25 cellular contexts compared by ENCODE assay signal in genomic region chr2:76998713-76999112, GRCh38.
A peak's percentile ranks its signal among the peaks of the same experiment; 100 is the strongest.
DNase-seq lines count a peak whose midpoint lies in the region; ATAC-seq, FAIRE-seq and TF ChIP-seq lines count a peak whose summit lies in the region.
"Had no signal": no experiment of that assay in that cellular context is flagged by ENCODE, and none has a peak within 500 bp of the region (broad histone marks: within the 10 kb centered on the region; RNA-seq: fewer than 3 reads in every experiment).

No MANE protein-coding gene starts in this region.

- H3K27ac ChIP-seq in RWPE2 (ENCODE audit: poor library complexity, severe bottlenecking) (no peak overlapping the region), mesendoderm (ENCODE audit: low read depth, low read length) (no peak overlapping the region)
- H3K27ac ChIP-seq: tibial artery had no signal

- no peak overlapping the region for H3K18ac ChIP-seq in mesendoderm (ENCODE audit: low read length)

- no peak overlapping the region for H3K23ac ChIP-seq in mesendoderm (ENCODE audit: low read length)

- H3K4me1 ChIP-seq in RWPE2 (ENCODE audit: insufficient read depth, poor library complexity, severe bottlenecking) (peaks cover 27% of the 10 kb centered on the region), mesendoderm (ENCODE audit: control insufficient read depth, low read depth, low read length) (no peaks in the 10 kb centered on the region)
- H3K4me1 ChIP-seq: HAP-1, tibial artery had no signal

- no peak overlapping the region for H2AK5ac ChIP-seq in mesendoderm (ENCODE audit: low read length)

- H3K27me3 ChIP-seq in RWPE2 (ENCODE audit: insufficient read depth, poor library complexity, severe bottlenecking) (no peaks in the 10 kb centered on the region), mesendoderm (ENCODE audit: insufficient read depth, low read length, poor library complexity) (no peaks in the 10 kb centered on the region)
- H3K27me3 ChIP-seq: tibial artery had no signal

- no peaks in the 10 kb centered on the region for H3K36me3 ChIP-seq in RWPE2 (ENCODE audit: low read depth)
- H3K36me3 ChIP-seq in mesendoderm (ENCODE audit: control insufficient read depth, insufficient read depth, low read length) = no peaks in the 10 kb centered on the region
- H3K36me3 ChIP-seq: HAP-1, tibial artery had no signal

- no peak overlapping the region for H2BK5ac ChIP-seq in mesendoderm (ENCODE audit: low read length)

- H2BK120ac ChIP-seq in mesendoderm (ENCODE audit: low read depth, low read length) = no peak overlapping the region

- no peak for FAIRE-seq in HTR-8/SVneo (lab: Jason Lieb, UNC)
- FAIRE-seq: colon, GM12892 had no signal

- no peak overlapping the region for H4K5ac ChIP-seq in mesendoderm (ENCODE audit: low read length)

- H3K79me1 ChIP-seq in mesendoderm (ENCODE audit: low read length) = no peaks in the 10 kb centered on the region

- H3K79me2 ChIP-seq in mesendoderm (ENCODE audit: control insufficient read depth, insufficient read depth, low read length) = no peaks in the 10 kb centered on the region

- no peak overlapping the region for H3K4me3 ChIP-seq in RWPE2 (ENCODE audit: severe bottlenecking)
- H3K4me3 ChIP-seq in mesendoderm (ENCODE audit: low read length) = no peak overlapping the region
- H3K4me3 ChIP-seq: HAP-1, tibial artery had no signal

- ATAC-seq in RWPE2 (ENCODE audit: low read depth) = peak; percentile 72
- peak; percentile 28 for ATAC-seq in esophagus mucosa
- ATAC-seq: activated CD4-positive, CD25-positive, alpha-beta regulatory T cell treated with anti-CD3 and anti-CD28 coated beads, Interleukin-2, amount 50 U/mL, for 24 hours; activated CD8-positive, alpha-beta T cell treated with anti-CD3 and anti-CD28 coated beads, Interleukin-2, amount 10 ng/mL, durations not matched to agents 7 days and 5 days; stimulated activated naive CD8-positive, alpha-beta T cell treated with anti-CD3 and anti-CD28 coated beads, Interleukin-15, Interleukin-2, amounts not matched to agents 100 U/mL and 50 U/mL, for 24 hours had no signal

- H3K9me3 ChIP-seq in RWPE2 (ENCODE audit: severe bottlenecking) = no peaks in the 10 kb centered on the region
- H3K9me3 ChIP-seq: HAP-1, tibial artery had no signal

- DNase-seq in COLO668 (lab: John Stamatoyannopoulos, UW; ENCODE audit: unreplicated experiment) = peak; percentile 10
- DNase-seq in HTR-8/SVneo (ENCODE audit: insufficient read length, low spot score) = peak; percentile 3
- DNase-seq in RWPE2 (ENCODE audit: low spot score) = no peak
- no peak for DNase-seq in NCI-H69 (lab: John Stamatoyannopoulos, UW)
- no peak for DNase-seq in mesendoderm
- DNase-seq in NCI-H446 treated with DMSO at 0.1 percent for 48 hours (lab: John Stamatoyannopoulos, UW) = no peak
- DNase-seq in SIG-M5 treated with dmso at 0.1 percent for 504 hours (lab: John Stamatoyannopoulos, UW; ENCODE audit: unreplicated experiment) = no peak
- DNase-seq: activated CD8-positive, alpha-beta T cell treated with anti-CD3 and anti-CD28 coated beads, Interleukin-2, amount 10 ng/mL, durations not matched to agents 7 days and 5 days; activated naive CD4-positive, alpha-beta T cell treated with anti-CD3 and anti-CD28 coated beads, Interleukin-2, amount 50 U/mL, for 16 hours; activated T-cell treated with anti-CD3 and anti-CD28 coated beads, Interleukin-2, amount 50 U/mL, for 1 hour; aorta; CD4-positive, alpha-beta T cell; foreskin melanocyte; hypothalamus; islet precursor cell; Kasumi-1; NCI-H2171; stimulated activated CD4-positive, alpha-beta T cell treated with anti-CD3 and anti-CD28 coated beads, Interleukin-4, amount 100 ng/mL, for 1 hour; stimulated activated naive CD8-positive, alpha-beta T cell treated with anti-CD3 and anti-CD28 coated beads, Interleukin-15, Interleukin-2, amounts not matched to agents 100 U/mL and 50 U/mL, for 24 hours; tibial artery had no signal

- no peak overlapping the region for H4K8ac ChIP-seq in mesendoderm (ENCODE audit: low read depth, low read length)

- no peak for TF ChIP-seq CTCF in RWPE2 (IDR thresholded peaks at IDR 0.05; ENCODE audit: poor library complexity, severe bottlenecking)

- H3K4ac ChIP-seq in mesendoderm (ENCODE audit: low read depth, low read length) = no peak overlapping the region

- no peak overlapping the region for H3K4me2 ChIP-seq in mesendoderm (ENCODE audit: low read length)

- H3K56ac ChIP-seq in mesendoderm (ENCODE audit: low read length) = no peak overlapping the region

- 100% methylated on average over 2 of the region's 3 CpGs for WGBS in mesendoderm (ENCODE audit: extremely low coverage, insufficient coverage, low lambda C conversion rate)

- no peak overlapping the region for H3K9ac ChIP-seq in mesendoderm (ENCODE audit: low read length)

- H2BK15ac ChIP-seq in mesendoderm (replicated peaks; ENCODE audit: low read depth) = no peak overlapping the region

Comparison
In these comparisons a context has a peak if more than half of its experiments do, and no peak if none do; other contexts are left out.
1. DNase-seq: peak in COLO668 (single experiment) and HTR-8/SVneo (single experiment); none in RWPE2 (single experiment), NCI-H69 (single experiment), mesendoderm (single experiment), NCI-H446 treated with DMSO at 0.1 percent for 48 hours (single experiment) and SIG-M5 treated with dmso at 0.1 percent for 504 hours (single experiment).